8 cellular contexts compared by ENCODE assay signal in the genomic region with DNA sequence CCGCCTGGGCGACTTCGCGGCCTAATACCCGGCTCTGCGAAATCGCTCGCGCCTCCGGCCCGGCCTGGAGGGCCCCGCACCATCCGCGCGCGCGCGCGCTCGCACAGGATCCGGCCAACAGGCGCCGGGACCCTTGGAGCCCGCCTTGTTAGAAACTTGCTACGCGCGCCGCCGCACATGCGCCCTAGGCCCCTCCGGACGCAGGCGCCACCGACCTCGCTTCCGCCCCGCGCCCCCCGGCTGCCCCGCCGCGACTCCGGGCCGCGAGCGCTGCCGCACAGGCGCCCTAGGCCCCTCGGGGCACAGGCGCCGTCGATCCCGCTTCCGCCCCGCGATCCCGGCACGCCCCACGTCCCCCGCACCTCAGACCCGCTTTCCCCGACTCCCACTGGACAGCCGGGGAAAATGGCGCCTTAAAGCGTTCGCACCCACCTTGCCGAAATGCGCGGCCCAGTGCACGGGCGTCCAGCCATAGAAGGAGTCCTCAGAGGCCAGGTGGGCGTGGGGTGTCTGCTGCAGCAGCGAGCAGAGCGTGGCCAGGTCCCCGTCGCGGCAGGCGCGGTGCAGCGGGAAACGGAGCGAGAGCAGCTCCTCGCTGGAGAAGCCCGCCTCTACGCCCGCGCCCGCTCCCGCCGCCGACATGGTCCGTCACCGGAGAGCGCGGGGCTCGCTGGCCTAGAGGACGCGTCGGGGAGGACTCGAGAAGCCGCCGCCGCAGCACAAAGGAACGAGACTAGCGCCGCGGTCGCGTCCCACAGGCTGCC. TPM values are rescaled to one million over a fixed set of nuclear protein-coding genes. Genes with fewer than 3 reads are reported as not detected.
DNase-seq lines count a peak whose midpoint lies in the region; ATAC-seq and TF ChIP-seq lines count a peak whose summit lies in the region.

No MANE protein-coding gene starts in this region.

- H3K9ac ChIP-seq in neural progenitor cell (peak overlapping the region; percentile 96), stomach smooth muscle (ENCODE audit: low read length in 2 of 2) (peak overlapping the region; percentile 42 to 91)

- H3K36me3 Mint-ChIP-seq in neural progenitor cell: peaks cover 12% of the 10 kb centered on the region

- H3K4me3 ChIP-seq in foreskin fibroblast (ENCODE audit: low read depth in 1 of 2, low read length in 2 of 2) (peak overlapping the region; percentile 87 to 96), neural progenitor cell (peak overlapping the region; percentile 93), stomach smooth muscle (ENCODE audit: low read length in 2 of 2) (peak overlapping the region; percentile 80 to 96)

- H3K4me2 ChIP-seq in neural progenitor cell: peak overlapping the region; percentile 88

- H3K36me3 ChIP-seq in neural progenitor cell: no peaks in the 10 kb centered on the region
- H3K36me3 ChIP-seq in stomach smooth muscle (ENCODE audit: control insufficient read depth in 2 of 2, insufficient read depth in 2 of 2, low read length in 2 of 2): peaks cover 0 to 6% of the 10 kb centered on the region in 2 donors

- H3K4me1 Mint-ChIP-seq in neural progenitor cell: peaks cover 39% of the 10 kb centered on the region

- peaks cover 59% of the 10 kb centered on the region for H3K79me2 ChIP-seq in neural progenitor cell (ENCODE audit: low read depth)

- H3K9me3 ChIP-seq in neural progenitor cell (ENCODE audit: low read depth) (no peaks in the 10 kb centered on the region), stomach smooth muscle (ENCODE audit: control insufficient read depth in 2 of 2, low read length in 2 of 2) (no peaks in the 10 kb centered on the region)

- H3F3A ChIP-seq in neural progenitor cell (ENCODE audit: low read depth): peaks cover 14% of the 10 kb centered on the region

- POLR2A ChIA-PET in RWPE1 (lab: Yijun Ruan, JAX; ENCODE audit: low non-redundant PET): interaction anchor here (0.7 to 1.6 kb wide), 2 partner anchors 202 to 254 kb away, joined by 3 to 4 read pairs; no protein-coding TSS in a partner anchor

- H3K27ac ChIP-seq in RWPE1 (peak overlapping the region; percentile 98), neural progenitor cell (peak overlapping the region; percentile 96), stomach smooth muscle (ENCODE audit: low read length) (peak overlapping the region; percentile 98)

- H3K27ac Mint-ChIP-seq in neural progenitor cell: no peak overlapping the region

- peaks cover 3% of the 10 kb centered on the region for H3K27me3 Mint-ChIP-seq in neural progenitor cell (ENCODE audit: insufficient read depth, low read depth)

- CTCF ChIA-PET in RWPE1 (lab: Yijun Ruan, JAX): interaction anchor here (0.6 to 1.3 kb wide), 8 partner anchors 9 to 601 kb away, joined by 3 to 7 read pairs (median 4); no protein-coding TSS in a partner anchor

- H3K4me1 ChIP-seq in neural progenitor cell: peaks cover 21% of the 10 kb centered on the region
- H3K4me1 ChIP-seq in stomach smooth muscle (ENCODE audit: control insufficient read depth, insufficient read depth, low read length): peaks cover 33% of the 10 kb centered on the region

- ATAC-seq in GM21381 (IDR thresholded peaks at IDR 0.05; ENCODE audit: unreplicated experiment): peak; percentile 37

- peak overlapping the region; percentile 81 for H2AFZ ChIP-seq in neural progenitor cell (replicated peaks)

- no peak for TF ChIP-seq CTCF in RWPE1 (conservative IDR thresholded peaks at IDR 0.05; ENCODE audit: low read depth)
- no peak for TF ChIP-seq CTCF in foreskin fibroblast (IDR thresholded peaks at IDR 0.05; ENCODE audit: low read depth, low read length)
- no peak for TF ChIP-seq CTCF in neural progenitor cell (IDR thresholded peaks at IDR 0.05)

- DNase-seq in DMS153 treated with DMSO at 0.1 percent for 48 hours (lab: John Stamatoyannopoulos, UW; ENCODE audit: unreplicated experiment) (peak; percentile 57), HUDEP-2 (lab: John Stamatoyannopoulos, UW; ENCODE audit: unreplicated experiment in 76 of 76) (peak in 61 of 76 experiments; percentile 14 to 87 (median 61)), RWPE1 (ENCODE audit: low spot score) (peak; percentile 49), foreskin fibroblast (peak; percentile 67 to 88), neural progenitor cell (ENCODE audit: low spot score) (peak; percentile 90)
- DNase-seq in activated effector memory CD4-positive, alpha-beta T cell treated with Interleukin-2 at 50 U/mL for 16 hours: peak; percentile 62

- peaks cover 47% of the 10 kb centered on the region for H4K20me1 ChIP-seq in neural progenitor cell (ENCODE audit: low read depth)

- H3K9me3 Mint-ChIP-seq in neural progenitor cell: no peaks in the 10 kb centered on the region

- H3K4me3 Mint-ChIP-seq in neural progenitor cell: peak overlapping the region; percentile 94

- H3K27me3 ChIP-seq in neural progenitor cell (no peaks in the 10 kb centered on the region), stomach smooth muscle (ENCODE audit: control insufficient read depth in 1 of 2, insufficient read depth in 2 of 2, low read length in 2 of 2) (no peaks in the 10 kb centered on the region)

RNA-seq across cellular contexts. Expression of gene ANKRD10, which starts 0.4 kb away (rescaled TPM):
- 188 and 212 TPM in 2 replicates for total RNA-seq in neural progenitor cell (ENCODE audit: low replicate concordance)

Comparison
In these comparisons a context has a peak if more than half of its experiments do, and no peak if none do; other contexts are left out.
1. Peak in every context shown above with its lines: DNase-seq, ATAC-seq, H3K4me3 ChIP-seq and H3K27ac ChIP-seq.